ENCODE assay signal across 17 cellular contexts in the genomic region with DNA sequence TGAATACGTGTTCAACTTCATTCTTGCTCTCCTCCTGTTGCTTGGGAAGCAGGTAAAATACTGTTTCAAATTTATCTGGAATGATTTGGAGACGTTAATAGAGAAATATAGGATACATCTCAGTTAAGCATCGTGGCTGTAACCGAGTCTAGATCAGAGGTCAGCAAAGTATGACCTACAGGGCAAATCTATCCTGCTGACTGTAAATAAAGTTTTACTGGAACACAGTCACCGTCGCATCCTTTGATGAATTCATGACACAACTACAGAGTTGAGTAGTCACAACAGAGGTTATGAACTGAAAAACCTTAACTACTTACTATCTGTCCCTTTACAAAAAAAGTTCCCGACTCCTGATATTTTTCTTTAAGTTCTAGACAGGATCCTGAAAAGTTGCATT.
DNase-seq lines count a peak whose midpoint lies in the region; ATAC-seq, FAIRE-seq and TF ChIP-seq lines count a peak whose summit lies in the region.
"Had no signal": no experiment of that assay in that cellular context is flagged by ENCODE, and none has a peak within 500 bp of the region (broad histone marks: within the 10 kb centered on the region; RNA-seq: fewer than 3 reads in every experiment).

No MANE protein-coding gene starts in this region.

- H3K27me3 ChIP-seq in HepG2 (ENCODE audit: control insufficient read depth in 1 of 2, insufficient read depth in 2 of 2, low read length in 2 of 2) = no peaks in the 10 kb centered on the region
- H3K27me3 ChIP-seq: BLaER1 treated with 17β-estradiol and CSF1 and Interleukin-3, amounts not matched to agents 10 nM and 100 nM had no signal

- no peak for TF ChIP-seq RAD21 in HepG2 (CRISPR knock-in tag; IDR thresholded peaks at IDR 0.05)

- H3K36me3 Mint-ChIP-seq in activated CD4-positive, alpha-beta T cell treated with anti-CD3 and anti-CD28 coated beads for 36 hours (ENCODE audit: low read depth) = peaks cover 54% of the 10 kb centered on the region
- peaks cover 58% of the 10 kb centered on the region for H3K36me3 Mint-ChIP-seq in activated naive CD4-positive, alpha-beta T cell treated with anti-CD3 and anti-CD28 coated beads, Interleukin-2, amount 50 U/mL, for 24 hours

- no peak overlapping the region for H3K4me3 Mint-ChIP-seq in activated CD4-positive, alpha-beta T cell treated with anti-CD3 and anti-CD28 coated beads for 36 hours
- H3K4me3 Mint-ChIP-seq in activated naive CD4-positive, alpha-beta T cell treated with anti-CD3 and anti-CD28 coated beads, Interleukin-2, amount 50 U/mL, for 24 hours = no peak overlapping the region
- H3K4me3 Mint-ChIP-seq: CD8-positive, alpha-beta T cell had no signal

- no peaks in the 10 kb centered on the region for H3K4me1 ChIP-seq in HepG2 (ENCODE audit: insufficient read depth, low read length)
- H3K4me1 ChIP-seq: HAP-1 had no signal

- no peaks in the 10 kb centered on the region for H3K27me3 Mint-ChIP-seq in activated CD4-positive, alpha-beta T cell treated with anti-CD3 and anti-CD28 coated beads for 36 hours
- H3K27me3 Mint-ChIP-seq in activated naive CD4-positive, alpha-beta T cell treated with anti-CD3 and anti-CD28 coated beads, Interleukin-2, amount 50 U/mL, for 24 hours = no peaks in the 10 kb centered on the region

- TF ChIP-seq POLR2A in HepG2 (IDR thresholded peaks at IDR 0.05; ENCODE audit: insufficient read depth in 1 of 2, low read depth in 2 of 2, low read length in 2 of 2) = no peak

- H4K20me1 ChIP-seq in HepG2 (ENCODE audit: insufficient read depth, low read length) = no peaks in the 10 kb centered on the region
- H4K20me1 ChIP-seq: BLaER1 treated with 17β-estradiol and CSF1 and Interleukin-3, amounts not matched to agents 10 nM and 100 nM had no signal

- H3K36me3 ChIP-seq in HepG2 (replicated peaks in 1 of 2; ENCODE audit: control insufficient read depth in 1 of 2, insufficient read depth in 2 of 2, low read length in 2 of 2) = no peaks in the 10 kb centered on the region
- H3K36me3 ChIP-seq: HAP-1 had no signal

- no peak overlapping the region for H2AFZ ChIP-seq in HepG2 (ENCODE audit: low read length)
- H2AFZ ChIP-seq: GM23248 had no signal

- no peak overlapping the region for H3K4me2 ChIP-seq in HepG2 (ENCODE audit: low read depth, low read length)
- H3K4me2 ChIP-seq: BLaER1 treated with 17β-estradiol and CSF1 and Interleukin-3, amounts not matched to agents 10 nM and 100 nM had no signal

- CTCF ChIA-PET in activated CD4-positive, alpha-beta T cell treated with anti-CD3 and anti-CD28 coated beads for 36 hours (lab: Charles Lee) = no interaction called here
- CTCF ChIA-PET in HepG2 (lab: Yijun Ruan, JAX; ENCODE audit: low intra/inter-chr PET ratio, low total read pairs) = no interaction called here

- H3K27ac Mint-ChIP-seq in activated CD4-positive, alpha-beta T cell treated with anti-CD3 and anti-CD28 coated beads for 36 hours = peak overlapping the region; percentile 29
- peak overlapping the region; percentile 46 for H3K27ac Mint-ChIP-seq in activated naive CD4-positive, alpha-beta T cell treated with anti-CD3 and anti-CD28 coated beads, Interleukin-2, amount 50 U/mL, for 24 hours
- H3K27ac Mint-ChIP-seq: CD8-positive, alpha-beta T cell had no signal

- no peak overlapping the region for H3K4me3 ChIP-seq in HepG2 (replicated peaks in 1 of 3; ENCODE audit: insufficient read depth in 1 of 3, low read depth in 2 of 3, low read length in 3 of 3)
- H3K4me3 ChIP-seq: BLaER1 treated with 17β-estradiol and CSF1 and Interleukin-3, amounts not matched to agents 10 nM and 100 nM; GM12878; GM23248; HAP-1 had no signal

- in situ Hi-C loops in HepG2 (cut with HindIII; ENCODE audit: extremely low pct_ligation_motif_present, low pct_unique_long_range_greater_than_20kb) = no loop called here

- no peaks in the 10 kb centered on the region for H3K79me2 ChIP-seq in HepG2 (ENCODE audit: insufficient read depth, low read length)

- no TSS peak for BruUV-seq in HepG2 (replicated peaks; lab: Mats Ljungman, UMichigan)

- WGBS in HepG2 (ENCODE audit: low lambda C conversion rate) = 54% methylated on average over 7 of the region's 7 CpGs

- TF ChIP-seq EP300 in HepG2 (IDR thresholded peaks at IDR 0.05; ENCODE audit: low read depth in 2 of 2, low read length in 2 of 2) = no peak
- no peak for TF ChIP-seq EP300 in HepG2 (CRISPR knock-in tag; IDR thresholded peaks at IDR 0.05; ENCODE audit: borderline replicate concordance)

- intact Hi-C loops in activated CD4-positive, alpha-beta T cell treated with anti-CD3 and anti-CD28 coated beads for 36 hours (cut with DNase I, micrococcal nuclease) = no loop called here
- intact Hi-C loops in HepG2 (cut with micrococcal nuclease; ENCODE audit: unreplicated experiment) = no loop called here

- no peak for DNase-seq in activated CD4-positive, alpha-beta T cell treated with anti-CD3 and anti-CD28 coated beads for 36 hours
- DNase-seq in activated CD4-positive, alpha-beta T cell treated with anti-CD3 and anti-CD28 coated beads for 4 hours = no peak
- DNase-seq in activated naive CD4-positive, alpha-beta T cell (lab: John Stamatoyannopoulos, UW) = no peak
- DNase-seq in HepG2 (ENCODE audit: low spot score) = no peak
- DNase-seq in SKM-1 treated with dmso at 0.1 percent for 144 hours (lab: John Stamatoyannopoulos, UW; ENCODE audit: unreplicated experiment) = no peak
- DNase-seq in NCI-H146 treated with DMSO at 0.1 percent for 48 hours (lab: John Stamatoyannopoulos, UW; ENCODE audit: unreplicated experiment) = no peak
- no peak for DNase-seq in NCI-H524 treated with DMSO at 0.1 percent for 48 hours (lab: John Stamatoyannopoulos, UW)
- DNase-seq: 8988T; Calu3; CD8-positive, alpha-beta T cell; DMS79 treated with DMSO at 0.1 percent for 48 hours; GM23248 had no signal

- no peak overlapping the region for H3K9ac ChIP-seq in HepG2 (ENCODE audit: insufficient read depth, low read depth, low read length)
- H3K9ac ChIP-seq: BLaER1 treated with 17β-estradiol and CSF1 and Interleukin-3, amounts not matched to agents 10 nM and 100 nM; GM23248 had no signal

- no peak overlapping the region for H3K27ac ChIP-seq in HepG2 (ENCODE audit: extremely low read length, insufficient read depth, low read length)
- H3K27ac ChIP-seq: BLaER1 treated with 17β-estradiol and CSF1 and Interleukin-3, amounts not matched to agents 10 nM and 100 nM; GM23248 had no signal

- TF ChIP-seq CTCF in HepG2 (CRISPR knock-in tag; IDR thresholded peaks at IDR 0.05) = no peak

- ATAC-seq in activated CD4-positive, alpha-beta T cell treated with anti-CD3 and anti-CD28 coated beads for 36 hours = peak; percentile 55
- no peak for ATAC-seq in HepG2
- ATAC-seq: CD8-positive, alpha-beta T cell; GM12878 had no signal

- no peaks in the 10 kb centered on the region for H3K4me1 Mint-ChIP-seq in activated CD4-positive, alpha-beta T cell treated with anti-CD3 and anti-CD28 coated beads for 36 hours
- H3K4me1 Mint-ChIP-seq in activated naive CD4-positive, alpha-beta T cell treated with anti-CD3 and anti-CD28 coated beads, Interleukin-2, amount 50 U/mL, for 24 hours = peaks cover 4% of the 10 kb centered on the region

- H3K9me3 Mint-ChIP-seq in activated CD4-positive, alpha-beta T cell treated with anti-CD3 and anti-CD28 coated beads for 36 hours (ENCODE audit: low read depth) = no peaks in the 10 kb centered on the region
- H3K9me3 Mint-ChIP-seq in activated naive CD4-positive, alpha-beta T cell treated with anti-CD3 and anti-CD28 coated beads, Interleukin-2, amount 50 U/mL, for 24 hours = no peaks in the 10 kb centered on the region
- H3K9me3 Mint-ChIP-seq: CD8-positive, alpha-beta T cell had no signal

- H3K9me3 ChIP-seq in HepG2 (ENCODE audit: low read length) = no peaks in the 10 kb centered on the region
- H3K9me3 ChIP-seq: HAP-1 had no signal

- POLR2A ChIA-PET in activated CD4-positive, alpha-beta T cell treated with anti-CD3 and anti-CD28 coated beads for 36 hours (lab: Charles Lee) = no interaction called here
- POLR2A ChIA-PET in HepG2 (lab: Yijun Ruan, JAX) = no interaction called here

- FAIRE-seq in HepG2 (lab: Jason Lieb, UNC) = no peak
- FAIRE-seq: GM12878, GM19239 had no signal

TF ChIP-seq in HepG2, 621 proteins besides CTCF, POLR2A, EP300 and RAD21 (continues in another document):
- TF ChIP-seq NR2F6 (IDR thresholded peaks at IDR 0.05) = no peak
- peak; percentile 43; the same call in 1 of the 2 replicates for TF ChIP-seq NR2F6 (CRISPR knock-in tag; IDR thresholded peaks at IDR 0.05)
- peak; percentile 47 for TF ChIP-seq RARA (CRISPR knock-in tag; IDR thresholded peaks at IDR 0.05)
- TF ChIP-seq, protein P1, sequence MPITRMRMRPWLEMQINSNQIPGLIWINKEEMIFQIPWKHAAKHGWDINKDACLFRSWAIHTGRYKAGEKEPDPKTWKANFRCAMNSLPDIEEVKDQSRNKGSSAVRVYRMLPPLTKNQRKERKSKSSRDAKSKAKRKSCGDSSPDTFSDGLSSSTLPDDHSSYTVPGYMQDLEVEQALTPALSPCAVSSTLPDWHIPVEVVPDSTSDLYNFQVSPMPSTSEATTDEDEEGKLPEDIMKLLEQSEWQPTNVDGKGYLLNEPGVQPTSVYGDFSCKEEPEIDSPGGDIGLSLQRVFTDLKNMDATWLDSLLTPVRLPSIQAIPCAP (CRISPR knock-in tag; IDR thresholded peaks at IDR 0.05; ENCODE audit: low read depth) = no peak
